ENCODE assay signal across 8 cellular contexts in genomic region chr3:15796771-15797599, GRCh38. TPM values are rescaled to one million over a fixed set of nuclear protein-coding genes. Genes with fewer than 3 reads are reported as not detected.
DNase-seq lines count a peak whose midpoint lies in the region; ATAC-seq, FAIRE-seq and TF ChIP-seq lines count a peak whose summit lies in the region.

No MANE protein-coding gene starts in this region.

- peaks cover 9% of the 10 kb centered on the region for H3K4me1 ChIP-seq in Caco-2
- H3K4me1 ChIP-seq in urinary bladder (ENCODE audit: insufficient read depth), result no peaks in the 10 kb centered on the region

- H3K27ac Mint-ChIP-seq in Caco-2 (ENCODE audit: unreplicated experiment), result peak overlapping the region; percentile 65
- H3K27ac Mint-ChIP-seq in T-cell, result peak overlapping the region; percentile 87

- H3K27me3 ChIP-seq in Caco-2 (replicated peaks; ENCODE audit: control insufficient read depth, insufficient read depth, low read length), result no peaks in the 10 kb centered on the region

- H3K27ac ChIP-seq in urinary bladder (ENCODE audit: low read depth), result peak overlapping the region; percentile 66

- BruUV-seq in Caco-2 (replicated peaks; lab: Mats Ljungman, UMichigan), result no TSS peak

- H3K36me3 ChIP-seq in Caco-2 (ENCODE audit: control insufficient read depth, insufficient read depth, low read length), result no peaks in the 10 kb centered on the region
- H3K36me3 ChIP-seq in urinary bladder (ENCODE audit: insufficient read depth), result no peaks in the 10 kb centered on the region

- DNase-seq in Caco-2 (no peak), T-cell (peak in 1 of 34 experiments; percentile 7), midbrain (lab: John Stamatoyannopoulos, UW) (peak; percentile 69), NCI-H345 treated with DMSO at 0.1 percent for 48 hours (lab: John Stamatoyannopoulos, UW; ENCODE audit: unreplicated experiment) (no peak)

- no peaks in the 10 kb centered on the region for H3K9me3 ChIP-seq in Caco-2

- H3K4me3 ChIP-seq in Caco-2 (ENCODE audit: low read depth, low read length), result no peak overlapping the region
- H3K4me3 ChIP-seq in urinary bladder (ENCODE audit: low read depth, low read length), result peak overlapping the region; percentile 36

- no peak for TF ChIP-seq CTCF in Caco-2 (IDR thresholded peaks at IDR 0.05; ENCODE audit: insufficient read depth in 1 of 2, low read depth in 1 of 2, low read length in 1 of 2, severe bottlenecking in 1 of 2, unreplicated experiment in 1 of 2)

- H3K4me1 Mint-ChIP-seq in Caco-2 (ENCODE audit: low read depth, unreplicated experiment), result peaks cover 16% of the 10 kb centered on the region
- H3K4me1 Mint-ChIP-seq in T-cell, result peaks cover 72 to 82% (median 76%) of the 10 kb centered on the region in 3 donors

- H3K27me3 Mint-ChIP-seq in Caco-2 (ENCODE audit: insufficient read depth, unreplicated experiment), result no peaks in the 10 kb centered on the region
- no peaks in the 10 kb centered on the region for H3K27me3 Mint-ChIP-seq in T-cell

- H3K4me3 Mint-ChIP-seq in Caco-2 (ENCODE audit: unreplicated experiment) (peak overlapping the region; percentile 48), T-cell (peak overlapping the region; percentile 57 to 83 (median 76))

- H3K9me3 Mint-ChIP-seq in Caco-2 (ENCODE audit: unreplicated experiment), result no peaks in the 10 kb centered on the region
- no peaks in the 10 kb centered on the region for H3K9me3 Mint-ChIP-seq in T-cell

- 5% methylated on average over 5 of the region's 5 CpGs for WGBS in urinary bladder

- H3K36me3 Mint-ChIP-seq in Caco-2 (ENCODE audit: insufficient read depth, unreplicated experiment), result no peaks in the 10 kb centered on the region
- peaks cover 9% of the 10 kb centered on the region for H3K36me3 Mint-ChIP-seq in T-cell

- CTCF ChIA-PET in Caco-2 (lab: Charles Lee), result interaction anchor here (0.7 kb wide), 1 partner anchor 250 kb away, joined by 6 read pairs; no protein-coding TSS in a partner anchor
- CTCF ChIA-PET in T-cell (lab: Charles Lee), result interaction anchor here (0.5 to 1.9 kb wide), 23 partner anchors 9 to 1740 kb away, joined by 3 to 16 read pairs (median 3); no protein-coding TSS in a partner anchor

- ATAC-seq in HG03354 (IDR thresholded peaks at IDR 0.05; ENCODE audit: poor library complexity, severe bottlenecking, unreplicated experiment) (peak; percentile 43), T-cell (replicated peaks in 1 of 4) (peak in 3 of 4 experiments; percentile 23 to 51 (median 27)), GM19324 (IDR thresholded peaks at IDR 0.05; ENCODE audit: low FRiP score, unreplicated experiment) (no peak)

- peak; percentile 63 for FAIRE-seq in endometrium (lab: Jason Lieb, UNC)

- POLR2A ChIA-PET in Caco-2 (lab: Charles Lee), result interaction anchor here (0.6 kb wide), 2 partner anchors 187 to 196 kb away, joined by 5 to 6 read pairs; partner anchors contain the start of genes BTD and HACL1
- POLR2A ChIA-PET in T-cell (lab: Charles Lee), result interaction anchor here (0.6 to 1.0 kb wide), 12 partner anchors 11 to 712 kb away, joined by 3 to 13 read pairs (median 6); no protein-coding TSS in a partner anchor

- intact Hi-C loops in Caco-2 (cut with micrococcal nuclease; ENCODE audit: unreplicated experiment), result no loop called here

RNA-seq across cellular contexts. Expression of gene ANKRD28, which starts 0.8 kb away (rescaled TPM):
- total RNA-seq in Caco-2 (2022), result 30.7 and 37.2 TPM in 2 replicates
- total RNA-seq in T-cell, result 10 to 100 TPM; 30.1 to 67.6 (median 39.0) TPM
- 83.8 TPM for total RNA-seq in urinary bladder
- polyA plus RNA-seq in urinary bladder, result 12.6 TPM
